Comparison of ENCODE assay signal across 8 cellular contexts in the genomic region with DNA sequence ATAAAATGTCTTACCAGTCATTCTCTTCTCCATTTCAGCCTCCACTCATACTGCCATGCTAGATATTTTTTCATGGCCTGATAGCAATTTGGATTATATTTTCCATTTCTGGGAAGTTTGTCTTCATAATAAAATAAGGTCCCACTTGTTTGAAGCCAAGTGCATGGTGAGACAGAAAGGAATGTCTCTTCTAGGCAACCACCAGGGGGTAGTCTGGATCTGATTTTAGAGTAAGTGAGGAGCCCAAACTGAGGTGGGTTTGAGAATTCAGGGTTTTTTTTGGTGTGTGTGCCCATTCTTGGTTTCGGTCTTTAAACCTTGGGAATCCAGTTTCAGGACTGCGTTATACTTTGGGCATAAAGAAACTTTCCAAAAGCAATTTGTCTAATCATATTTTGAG.
DNase-seq lines count a peak whose midpoint lies in the region; ATAC-seq, FAIRE-seq and TF ChIP-seq lines count a peak whose summit lies in the region.

No MANE protein-coding gene starts in this region.

- H3K9me3 ChIP-seq in Karpas-422 (ENCODE audit: low read length) (no peaks in the 10 kb centered on the region), SK-N-MC (ENCODE audit: low read depth, low read length) (no peaks in the 10 kb centered on the region), keratinocyte (ENCODE audit: control insufficient read depth, low read depth, low read length) (no peaks in the 10 kb centered on the region), aorta (ENCODE audit: control insufficient read depth, low read length) (peaks cover 2% of the 10 kb centered on the region)

- H3K36me3 ChIP-seq in Karpas-422 (ENCODE audit: insufficient read depth, low read length) (no peaks in the 10 kb centered on the region), SK-N-MC (ENCODE audit: insufficient read depth, low read length) (no peaks in the 10 kb centered on the region), keratinocyte (ENCODE audit: control insufficient read depth in 2 of 2, extremely low read depth in 1 of 2, insufficient read depth in 2 of 2, low read length in 2 of 2) (no peaks in the 10 kb centered on the region), aorta (ENCODE audit: control insufficient read depth in 1 of 2, insufficient read depth in 2 of 2, low read length in 1 of 2) (no peaks in the 10 kb centered on the region)

- no peak overlapping the region for H3K4me3 Mint-ChIP-seq in activated naive CD8-positive, alpha-beta T cell treated with anti-CD3 and anti-CD28 coated beads, Interleukin-2, amount 50 U/mL, for 24 hours

- no peak overlapping the region for H3K4me2 ChIP-seq in Karpas-422 (ENCODE audit: low read depth, low read length, poor library complexity, severe bottlenecking)
- H3K4me2 ChIP-seq in keratinocyte (ENCODE audit: control insufficient read depth, extremely low read depth, insufficient read depth, low read depth, low read length) = no peak overlapping the region

- H3K4me3 ChIP-seq in Karpas-422 (ENCODE audit: low read length) (no peak overlapping the region), SK-N-MC (no peak overlapping the region), keratinocyte (ENCODE audit: control insufficient read depth in 2 of 3, extremely low read depth in 1 of 3, insufficient read depth in 2 of 3, low read depth in 1 of 3, low read length in 3 of 3) (no peak overlapping the region), aorta (ENCODE audit: low read length in 2 of 2) (no peak overlapping the region)

- H2AFZ ChIP-seq in Karpas-422 (ENCODE audit: low read length) = no peak overlapping the region
- H2AFZ ChIP-seq in keratinocyte (ENCODE audit: control insufficient read depth, low read length) = no peak overlapping the region

- H4K20me1 ChIP-seq in Karpas-422 (ENCODE audit: insufficient read depth, low read depth, low read length) = no peaks in the 10 kb centered on the region
- H4K20me1 ChIP-seq in keratinocyte (ENCODE audit: control insufficient read depth, extremely low read depth, insufficient read depth, low read length) = no peaks in the 10 kb centered on the region

- H3K27ac ChIP-seq in Karpas-422 (ENCODE audit: low read length) (no peak overlapping the region), SK-N-MC (no peak overlapping the region), keratinocyte (ENCODE audit: control insufficient read depth, insufficient read depth, low read length) (no peak overlapping the region), aorta (ENCODE audit: low read depth in 1 of 2, low read length in 2 of 2) (no peak overlapping the region)

- H3K4me1 Mint-ChIP-seq in activated naive CD8-positive, alpha-beta T cell treated with anti-CD3 and anti-CD28 coated beads, Interleukin-2, amount 50 U/mL, for 24 hours = no peaks in the 10 kb centered on the region

- H3K9me3 Mint-ChIP-seq in activated naive CD8-positive, alpha-beta T cell treated with anti-CD3 and anti-CD28 coated beads, Interleukin-2, amount 50 U/mL, for 24 hours = no peaks in the 10 kb centered on the region

- in situ Hi-C loops in GM13976 (cut with MboI; ENCODE audit: low sequenced_read_pairs, unreplicated experiment) = loop anchor here (25.0 kb wide), 1 partner anchor 349 kb away; no protein-coding TSS in a partner anchor

- no peaks in the 10 kb centered on the region for H3K27me3 ChIP-seq in Karpas-422 (ENCODE audit: low read length)
- H3K27me3 ChIP-seq in keratinocyte (ENCODE audit: control insufficient read depth, extremely low read depth, insufficient read depth, low read length) = no peaks in the 10 kb centered on the region
- no peaks in the 10 kb centered on the region for H3K27me3 ChIP-seq in aorta (ENCODE audit: control insufficient read depth in 1 of 2, insufficient read depth in 2 of 2, low read length in 1 of 2)

- ATAC-seq in aorta (ENCODE audit: low FRiP score) = no peak
- no peak for ATAC-seq in activated naive CD8-positive, alpha-beta T cell treated with anti-CD3 and anti-CD28 coated beads, Interleukin-2, amount 50 U/mL, for 24 hours
- ATAC-seq in esophagus mucosa = no peak

- H3K36me3 Mint-ChIP-seq in activated naive CD8-positive, alpha-beta T cell treated with anti-CD3 and anti-CD28 coated beads, Interleukin-2, amount 50 U/mL, for 24 hours (ENCODE audit: low read depth) = no peaks in the 10 kb centered on the region

- dilution Hi-C loops in keratinocyte (cut with MboI; ENCODE audit: extremely low pct_ligation_motif_present, low sequenced_read_pairs) = no loop called here

- DNase-seq in GM13976 (ENCODE audit: low spot score) (peak; percentile 28), Karpas-422 (peak; percentile 69), SK-N-MC (ENCODE audit: low read depth, low spot score) (peak; percentile 14), keratinocyte (ENCODE audit: low read depth, low spot score) (no peak), aorta (no peak), DMS79 treated with DMSO at 0.1 percent for 48 hours (lab: John Stamatoyannopoulos, UW) (no peak)
- no peak for DNase-seq in activated naive CD8-positive, alpha-beta T cell treated with anti-CD3 and anti-CD28 coated beads, Interleukin-2, amount 50 U/mL, for 24 hours

- H3K9me1 ChIP-seq in keratinocyte (ENCODE audit: control insufficient read depth, extremely low read depth, insufficient read depth, low read length) = no peaks in the 10 kb centered on the region

- H3K27me3 Mint-ChIP-seq in activated naive CD8-positive, alpha-beta T cell treated with anti-CD3 and anti-CD28 coated beads, Interleukin-2, amount 50 U/mL, for 24 hours = no peaks in the 10 kb centered on the region

- WGBS in aorta, 2 donors = 62 to 70% methylated on average over 2 of the region's 2 CpGs

- TF ChIP-seq CTCF in GM13976 (IDR thresholded peaks at IDR 0.05; ENCODE audit: borderline replicate concordance, control extremely low read depth, extremely low read depth, insufficient read depth, missing control alignments) (peak; percentile 26), keratinocyte (optimal IDR thresholded peaks at IDR 0.05 in 1 of 3, IDR thresholded peaks at IDR 0.05 in 1 of 3, conservative IDR thresholded peaks at IDR 0.05 in 1 of 3; ENCODE audit: extremely low read depth in 1 of 3, insufficient read depth in 2 of 3, low read length in 3 of 3) (peak; percentile 39 to 61 (median 53))

- intact Hi-C loops in aorta (cut with DNase I) = loop anchor here in 1 of 2 donors (10.0 kb wide), 1 partner anchor 312 kb away; the partner anchor contains the start of gene RPRM

- no peaks in the 10 kb centered on the region for H3K4me1 ChIP-seq in Karpas-422 (ENCODE audit: low read length)
- no peaks in the 10 kb centered on the region for H3K4me1 ChIP-seq in keratinocyte (ENCODE audit: control insufficient read depth, extremely low read depth, insufficient read depth, low read length)
- no peaks in the 10 kb centered on the region for H3K4me1 ChIP-seq in aorta (ENCODE audit: control insufficient read depth in 1 of 2, insufficient read depth in 2 of 2, low read length in 2 of 2)

- H3K27ac Mint-ChIP-seq in activated naive CD8-positive, alpha-beta T cell treated with anti-CD3 and anti-CD28 coated beads, Interleukin-2, amount 50 U/mL, for 24 hours = no peak overlapping the region

- no peaks in the 10 kb centered on the region for H3K9me2 ChIP-seq in Karpas-422 (replicated peaks; ENCODE audit: insufficient read depth, low read length)

- H3K9ac ChIP-seq in Karpas-422 (ENCODE audit: low read length) (no peak overlapping the region), SK-N-MC (ENCODE audit: insufficient read length) (no peak overlapping the region), keratinocyte (ENCODE audit: control insufficient read depth, extremely low read depth, insufficient read depth, low read length) (no peak overlapping the region)

- H3K79me2 ChIP-seq in Karpas-422 (ENCODE audit: low read length) (no peaks in the 10 kb centered on the region), keratinocyte (ENCODE audit: control insufficient read depth, insufficient read depth, low read length) (no peaks in the 10 kb centered on the region)

- FAIRE-seq in keratinocyte (lab: Jason Lieb, UNC) = no peak

Comparison
In these comparisons a context has a peak if more than half of its experiments do, and no peak if none do; other contexts are left out.
1. DNase-seq: peak in GM13976 (single experiment), Karpas-422 (single experiment) and SK-N-MC (single experiment); none in keratinocyte (single experiment), aorta (0 of 2), activated naive CD8-positive, alpha-beta T cell treated with anti-CD3 and anti-CD28 coated beads, Interleukin-2, amount 50 U/mL, for 24 hours (single experiment) and DMS79 treated with DMSO at 0.1 percent for 48 hours (single experiment).